In genomic region chr9:22970434-22970975, GRCh38 we compare ENCODE assay signal across 1 cellular context.
TF ChIP-seq lines count a peak whose summit lies in the region.

No MANE protein-coding gene starts in this region.

TF ChIP-seq in GM23338, 12 proteins besides CTCF, POLR2A, EP300 and RAD21 (continued from another document):
- TF ChIP-seq ZNF462 (CRISPR knock-in tag; IDR thresholded peaks at IDR 0.05): no peak
- TF ChIP-seq NANOG (IDR thresholded peaks at IDR 0.05; ENCODE audit: borderline replicate concordance): no peak
- no peak for TF ChIP-seq EZH2 (IDR thresholded peaks at IDR 0.05; ENCODE audit: low read depth, unreplicated experiment)
- no peak for TF ChIP-seq EZH2phosphoT487 (IDR thresholded peaks at IDR 0.05; ENCODE audit: unreplicated experiment)
